Comparison of ENCODE assay signal across 11 cellular contexts in the genomic region with DNA sequence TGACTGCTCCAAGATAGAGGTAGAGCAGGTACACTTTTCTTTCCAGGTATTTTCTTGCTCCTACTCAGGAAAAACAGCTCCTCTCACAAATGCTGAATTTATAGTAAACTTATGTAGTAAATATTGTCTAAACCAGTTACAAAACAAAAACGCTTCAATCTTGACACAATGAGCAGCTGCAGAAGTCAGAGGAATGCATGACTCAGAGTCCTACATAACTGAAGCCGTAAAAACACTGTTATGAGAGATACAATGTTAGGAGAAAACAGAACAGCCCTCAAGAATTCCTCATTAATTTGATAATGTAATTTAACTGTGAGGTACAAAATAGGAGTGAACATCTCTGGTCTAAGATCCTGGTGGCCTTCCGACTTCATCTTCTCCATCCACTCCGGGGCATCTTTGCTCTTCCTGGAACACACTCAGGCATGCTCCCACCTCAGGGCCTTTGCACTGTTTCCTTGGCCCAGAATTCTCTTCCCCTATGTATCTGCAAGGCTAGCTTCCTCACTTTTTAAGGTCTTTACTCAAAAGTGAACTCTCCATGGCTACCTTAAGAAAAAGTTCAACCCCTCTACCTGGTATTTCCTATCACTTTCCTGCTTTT.
A peak's percentile ranks its signal among the peaks of the same experiment; 100 is the strongest.
DNase-seq lines count a peak whose midpoint lies in the region; ATAC-seq, FAIRE-seq and TF ChIP-seq lines count a peak whose summit lies in the region.
"Had no signal": no experiment of that assay in that cellular context is flagged by ENCODE, and none has a peak within 500 bp of the region (broad histone marks: within the 10 kb centered on the region; RNA-seq: fewer than 3 reads in every experiment).

No MANE protein-coding gene starts in this region.

- H3K36me3 ChIP-seq in ascending aorta (no peaks in the 10 kb centered on the region), rectal smooth muscle tissue (ENCODE audit: control insufficient read depth, insufficient read depth, low read length) (no peaks in the 10 kb centered on the region)

- peak overlapping the region in 1 of 2 donors; percentile 4 for H3K4me3 ChIP-seq in ascending aorta
- H3K4me3 ChIP-seq in rectal smooth muscle tissue (ENCODE audit: low read length), result no peak overlapping the region

- H3K27ac ChIP-seq in ascending aorta (peak overlapping the region; percentile 47 to 71), rectal smooth muscle tissue (ENCODE audit: low read depth, low read length) (peak overlapping the region; percentile 77)

- H3K27ac Mint-ChIP-seq in glutamatergic neuron (ENCODE audit: unreplicated experiment), result peak overlapping the region; percentile 45
- H3K27ac Mint-ChIP-seq: activated naive CD8-positive, alpha-beta T cell treated with anti-CD3 and anti-CD28 coated beads, Interleukin-2, amount 10 ng/mL, durations not matched to agents 7 days and 5 days had no signal

- TF ChIP-seq CTCF in ascending aorta (IDR thresholded peaks at IDR 0.05), result no peak
- TF ChIP-seq CTCF in glutamatergic neuron (IDR thresholded peaks at IDR 0.05; ENCODE audit: partially characterized antibody, unreplicated experiment), result no peak

- intact Hi-C loops in ascending aorta (cut with DNase I), result no loop called here

- FAIRE-seq in H54 (lab: Jason Lieb, UNC), result peak; percentile 50

- H3K4me1 ChIP-seq in ascending aorta (peaks cover 5 to 17% of the 10 kb centered on the region in 2 donors), rectal smooth muscle tissue (ENCODE audit: control insufficient read depth, insufficient read depth, low read length) (peaks cover 34% of the 10 kb centered on the region)

- H3K4me3 Mint-ChIP-seq in glutamatergic neuron (ENCODE audit: unreplicated experiment), result no peak overlapping the region
- H3K4me3 Mint-ChIP-seq: activated naive CD8-positive, alpha-beta T cell treated with anti-CD3 and anti-CD28 coated beads, Interleukin-2, amount 10 ng/mL, durations not matched to agents 7 days and 5 days; stimulated activated naive CD8-positive, alpha-beta T cell treated with anti-CD3 and anti-CD28 coated beads, Interleukin-15, amount 100 ng/mL, for 72 hours had no signal

- TF ChIP-seq POLR2A in H54 (IDR thresholded peaks at IDR 0.05; ENCODE audit: low read depth, low read length), result no peak

- H3K36me3 Mint-ChIP-seq in glutamatergic neuron (ENCODE audit: unreplicated experiment), result peaks cover 7% of the 10 kb centered on the region

- DNase-seq in H54 (ENCODE audit: insufficient read length, low spot score) (peak; percentile 28), ascending aorta (ENCODE audit: low spot score in 2 of 2) (no peak), glutamatergic neuron (no peak)
- DNase-seq in activated naive CD4-positive, alpha-beta T cell (lab: John Stamatoyannopoulos, UW), result no peak
- DNase-seq: activated naive CD8-positive, alpha-beta T cell treated with anti-CD3 and anti-CD28 coated beads, Interleukin-2, amount 10 ng/mL, durations not matched to agents 7 days and 5 days; DND-41; stimulated activated naive CD8-positive, alpha-beta T cell treated with anti-CD3 and anti-CD28 coated beads, Interleukin-15, amount 100 ng/mL, for 72 hours had no signal

- ATAC-seq in GM19395 (IDR thresholded peaks at IDR 0.05; ENCODE audit: unreplicated experiment), result no peak
- ATAC-seq in GM19463 (IDR thresholded peaks at IDR 0.05; ENCODE audit: unreplicated experiment), result no peak
- no peak for ATAC-seq in GM21723 (IDR thresholded peaks at IDR 0.05; ENCODE audit: unreplicated experiment)
- ATAC-seq: stimulated activated naive CD8-positive, alpha-beta T cell treated with anti-CD3 and anti-CD28 coated beads, Interleukin-15, amount 100 ng/mL, for 72 hours had no signal

- peaks cover 5% of the 10 kb centered on the region for H3K9me3 Mint-ChIP-seq in glutamatergic neuron (ENCODE audit: unreplicated experiment)
- H3K9me3 Mint-ChIP-seq: activated naive CD8-positive, alpha-beta T cell treated with anti-CD3 and anti-CD28 coated beads, Interleukin-2, amount 10 ng/mL, durations not matched to agents 7 days and 5 days; stimulated activated naive CD8-positive, alpha-beta T cell treated with anti-CD3 and anti-CD28 coated beads, Interleukin-15, amount 100 ng/mL, for 72 hours had no signal

- no peak overlapping the region for H3K9ac ChIP-seq in rectal smooth muscle tissue (ENCODE audit: low read length)

- H3K4me1 Mint-ChIP-seq in glutamatergic neuron (ENCODE audit: low read depth, unreplicated experiment), result peaks cover 19% of the 10 kb centered on the region

- peaks cover 8% of the 10 kb centered on the region for H3K27me3 Mint-ChIP-seq in glutamatergic neuron (ENCODE audit: unreplicated experiment)
- H3K27me3 Mint-ChIP-seq: activated naive CD8-positive, alpha-beta T cell treated with anti-CD3 and anti-CD28 coated beads, Interleukin-2, amount 10 ng/mL, durations not matched to agents 7 days and 5 days; stimulated activated naive CD8-positive, alpha-beta T cell treated with anti-CD3 and anti-CD28 coated beads, Interleukin-15, amount 100 ng/mL, for 72 hours had no signal

- H3K27me3 ChIP-seq in ascending aorta, result no peaks in the 10 kb centered on the region
- no peaks in the 10 kb centered on the region for H3K27me3 ChIP-seq in rectal smooth muscle tissue (ENCODE audit: control insufficient read depth, insufficient read depth, low read length)

- H3K9me3 ChIP-seq in ascending aorta, result no peaks in the 10 kb centered on the region
